ENCODE assay signal across 1 cellular context in the genomic region with DNA sequence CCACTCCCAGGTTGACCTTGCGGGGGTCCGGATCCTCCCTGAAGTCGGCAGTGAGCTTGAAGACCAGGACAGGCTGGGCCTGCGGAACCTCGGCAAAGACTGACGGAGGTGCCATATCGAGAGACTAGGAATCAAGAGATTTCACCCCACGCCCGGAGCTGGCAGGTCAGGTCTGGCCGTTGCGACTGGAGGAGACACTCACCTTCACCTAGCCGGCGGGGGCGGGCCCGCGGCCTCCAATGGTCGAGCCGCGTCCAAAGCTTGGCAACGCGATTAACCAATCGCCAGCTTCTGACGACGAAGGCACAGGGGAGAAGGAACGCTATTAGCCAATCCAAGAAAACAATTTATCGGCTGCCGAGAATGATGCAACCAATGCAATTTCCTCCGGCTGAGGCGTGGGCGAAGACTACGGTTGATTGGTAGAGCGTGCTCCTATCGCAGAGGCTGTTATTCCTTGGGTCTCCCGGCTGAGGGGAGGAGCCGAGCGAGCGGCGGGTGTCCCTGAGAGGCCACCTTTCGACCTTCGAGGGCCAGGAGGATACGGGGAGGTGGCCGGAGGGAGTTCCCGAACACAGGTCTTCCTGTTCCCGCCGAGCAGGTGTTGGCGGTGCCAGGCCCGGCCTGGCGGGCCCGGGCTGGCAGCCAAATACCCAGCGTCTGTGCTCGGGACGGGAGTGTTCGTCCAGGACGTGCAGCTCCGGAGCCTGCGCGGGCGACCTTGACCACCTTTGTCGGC.
A peak's percentile ranks its signal among the peaks of the same experiment; 100 is the strongest.
TF ChIP-seq lines count a peak whose summit lies in the region.

GOT1 (minus strand) TSS at position 174 of the 739 bp plus-strand sequence; CDS start at position 115, 59 bp downstream.

TF ChIP-seq in HepG2, 621 proteins besides CTCF, POLR2A, EP300 and RAD21 (continued from another document):
- TF ChIP-seq, protein P1, sequence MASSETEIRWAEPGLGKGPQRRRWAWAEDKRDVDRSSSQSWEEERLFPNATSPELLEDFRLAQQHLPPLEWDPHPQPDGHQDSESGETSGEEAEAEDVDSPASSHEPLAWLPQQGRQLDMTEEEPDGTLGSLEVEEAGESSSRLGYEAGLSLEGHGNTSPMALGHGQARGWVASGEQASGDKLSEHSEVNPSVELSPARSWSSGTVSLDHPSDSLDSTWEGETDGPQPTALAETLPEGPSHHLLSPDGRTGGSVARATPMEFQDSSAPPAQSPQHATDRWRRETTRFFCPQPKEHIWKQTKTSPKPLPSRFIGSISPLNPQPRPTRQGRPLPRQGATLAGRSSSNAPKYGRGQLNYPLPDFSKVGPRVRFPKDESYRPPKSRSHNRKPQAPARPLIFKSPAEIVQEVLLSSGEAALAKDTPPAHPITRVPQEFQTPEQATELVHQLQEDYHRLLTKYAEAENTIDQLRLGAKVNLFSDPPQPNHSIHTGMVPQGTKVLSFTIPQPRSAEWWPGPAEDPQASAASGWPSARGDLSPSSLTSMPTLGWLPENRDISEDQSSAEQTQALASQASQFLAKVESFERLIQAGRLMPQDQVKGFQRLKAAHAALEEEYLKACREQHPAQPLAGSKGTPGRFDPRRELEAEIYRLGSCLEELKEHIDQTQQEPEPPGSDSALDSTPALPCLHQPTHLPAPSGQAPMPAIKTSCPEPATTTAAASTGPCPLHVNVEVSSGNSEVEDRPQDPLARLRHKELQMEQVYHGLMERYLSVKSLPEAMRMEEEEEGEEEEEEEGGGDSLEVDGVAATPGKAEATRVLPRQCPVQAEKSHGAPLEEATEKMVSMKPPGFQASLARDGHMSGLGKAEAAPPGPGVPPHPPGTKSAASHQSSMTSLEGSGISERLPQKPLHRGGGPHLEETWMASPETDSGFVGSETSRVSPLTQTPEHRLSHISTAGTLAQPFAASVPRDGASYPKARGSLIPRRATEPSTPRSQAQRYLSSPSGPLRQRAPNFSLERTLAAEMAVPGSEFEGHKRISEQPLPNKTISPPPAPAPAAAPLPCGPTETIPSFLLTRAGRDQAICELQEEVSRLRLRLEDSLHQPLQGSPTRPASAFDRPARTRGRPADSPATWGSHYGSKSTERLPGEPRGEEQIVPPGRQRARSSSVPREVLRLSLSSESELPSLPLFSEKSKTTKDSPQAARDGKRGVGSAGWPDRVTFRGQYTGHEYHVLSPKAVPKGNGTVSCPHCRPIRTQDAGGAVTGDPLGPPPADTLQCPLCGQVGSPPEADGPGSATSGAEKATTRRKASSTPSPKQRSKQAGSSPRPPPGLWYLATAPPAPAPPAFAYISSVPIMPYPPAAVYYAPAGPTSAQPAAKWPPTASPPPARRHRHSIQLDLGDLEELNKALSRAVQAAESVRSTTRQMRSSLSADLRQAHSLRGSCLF (CRISPR knock-in tag; IDR thresholded peaks at IDR 0.05; ENCODE audit: borderline replicate concordance) = no peak
- TF ChIP-seq NFE2L2 (IDR thresholded peaks at IDR 0.05; ENCODE audit: low read length) (no peak), HDAC6 (IDR thresholded peaks at IDR 0.05; ENCODE audit: low read depth, low read length) (no peak), ZNF235 (CRISPR knock-in tag; IDR thresholded peaks at IDR 0.05; ENCODE audit: borderline replicate concordance) (0 out of 2 replicates have a peak, but pooled peaks have one; percentile 64), POLR2G (IDR thresholded peaks at IDR 0.05; ENCODE audit: low read depth, low read length) (peak; percentile 92), ZNF382 (CRISPR knock-in tag; IDR thresholded peaks at IDR 0.05; ENCODE audit: borderline replicate concordance) (no peak), ZNF619 (CRISPR knock-in tag; IDR thresholded peaks at IDR 0.05) (no peak; the same call in 1 of the 2 replicates), PAXIP1 (CRISPR knock-in tag; conservative IDR thresholded peaks at IDR 0.05) (no peak; the same call in 1 of the 2 replicates), ZFX (CRISPR knock-in tag; IDR thresholded peaks at IDR 0.05; ENCODE audit: low read depth) (peak; percentile 75), IRF1 (CRISPR knock-in tag; IDR thresholded peaks at IDR 0.05; ENCODE audit: low read depth) (no peak)
- TF ChIP-seq, protein P2, sequence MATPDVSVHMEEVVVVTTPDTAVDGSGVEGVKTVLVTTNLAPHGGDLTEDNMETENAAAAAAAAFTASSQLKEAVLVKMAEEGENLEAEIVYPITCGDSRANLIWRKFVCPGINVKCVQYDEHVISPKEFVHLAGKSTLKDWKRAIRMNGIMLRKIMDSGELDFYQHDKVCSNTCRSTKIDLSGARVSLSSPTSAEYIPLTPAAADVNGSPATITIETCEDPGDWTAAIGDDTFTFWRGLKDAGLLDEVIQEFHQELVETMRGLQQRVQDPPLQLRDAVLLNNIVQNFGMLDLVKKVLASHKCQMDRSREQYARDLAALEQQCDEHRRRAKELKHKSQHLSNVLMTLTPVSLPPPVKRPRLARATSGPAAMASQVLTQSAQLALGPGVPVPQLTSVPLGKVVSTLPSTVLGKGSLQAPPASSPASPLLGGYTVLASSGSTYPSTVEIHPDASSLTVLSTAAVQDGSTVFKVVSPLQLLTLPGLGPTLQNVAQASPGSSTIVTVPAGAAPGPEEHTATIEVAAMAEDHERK (CRISPR knock-in tag; IDR thresholded peaks at IDR 0.05; ENCODE audit: low read depth) = no peak
